In the genomic region with DNA sequence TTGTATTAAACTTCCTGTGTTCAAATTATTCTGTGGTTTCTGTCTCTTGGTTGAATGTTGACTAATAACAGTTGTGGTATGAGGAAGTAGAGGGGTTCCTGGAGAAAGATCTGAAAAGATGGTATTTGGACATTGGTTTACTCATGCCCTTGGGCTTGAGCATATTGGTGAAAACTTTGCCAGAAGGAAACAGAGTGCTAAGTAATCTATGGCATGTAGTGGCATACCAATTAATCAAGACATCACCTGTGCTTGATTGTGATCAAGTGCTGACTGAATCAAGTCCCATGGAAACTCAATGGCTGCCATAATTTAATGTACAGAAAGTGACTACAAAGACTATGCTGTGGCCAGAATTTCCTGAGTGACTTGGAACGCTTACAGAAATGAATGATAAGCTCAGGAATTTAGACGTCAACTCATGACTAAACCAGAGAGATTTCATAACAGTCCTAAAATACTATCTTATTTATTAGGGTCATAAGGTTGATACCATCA, we compare ENCODE assay signal across 13 cellular contexts.
DNase-seq lines count a peak whose midpoint lies in the region; ATAC-seq, FAIRE-seq and TF ChIP-seq lines count a peak whose summit lies in the region.
"Had no signal": no experiment of that assay in that cellular context is flagged by ENCODE, and none has a peak within 500 bp of the region (broad histone marks: within the 10 kb centered on the region; RNA-seq: fewer than 3 reads in every experiment).

No MANE protein-coding gene starts in this region.

- BruUV-seq in mammary epithelial cell (replicated peaks; lab: Mats Ljungman, UMichigan), result no TSS peak

- peak overlapping the region; percentile 36 for H3K27ac Mint-ChIP-seq in mesothelial cell of epicardium
- H3K27ac Mint-ChIP-seq: naive B cell had no signal

- peak overlapping the region; percentile 71 for H3K27ac ChIP-seq in mammary epithelial cell (ENCODE audit: insufficient read depth, low read depth, low read length)

- CTCF ChIA-PET in mammary epithelial cell (lab: Charles Lee; ENCODE audit: low non-redundant PET), result no interaction called here

- no peak overlapping the region for H3K4me3 ChIP-seq in mammary epithelial cell (replicated peaks in 1 of 3; ENCODE audit: insufficient read depth in 1 of 3, low read depth in 2 of 3, low read length in 3 of 3)

- H4K20me1 ChIP-seq in mammary epithelial cell (ENCODE audit: insufficient read depth, low read length), result no peaks in the 10 kb centered on the region

- H3K4me2 ChIP-seq in mammary epithelial cell (ENCODE audit: insufficient read depth, low read depth, low read length), result peak overlapping the region; percentile 49

- H3K36me3 Mint-ChIP-seq in mesothelial cell of epicardium, result no peaks in the 10 kb centered on the region
- H3K36me3 Mint-ChIP-seq: naive B cell had no signal

- no peaks in the 10 kb centered on the region for H3K79me2 ChIP-seq in mammary epithelial cell (ENCODE audit: insufficient read depth, low read length)

- no peaks in the 10 kb centered on the region for H3K27me3 ChIP-seq in mammary epithelial cell (ENCODE audit: insufficient read depth, low read length)

- peaks cover 5% of the 10 kb centered on the region for H3K9me3 Mint-ChIP-seq in mesothelial cell of epicardium

- dilution Hi-C loops in mammary epithelial cell (cut with HindIII; ENCODE audit: low sequenced_read_pairs), result no loop called here

- WGBS in mammary epithelial cell (ENCODE audit: low coverage, missing lambda C conversion rate), result 4% methylated on average over 2 of the region's 2 CpGs

- no peak overlapping the region for H3K9ac ChIP-seq in mammary epithelial cell (ENCODE audit: insufficient read depth, low read length)

- no peaks in the 10 kb centered on the region for H3K9me3 ChIP-seq in mammary epithelial cell (replicated peaks; ENCODE audit: insufficient read depth, low read length)

- in situ Hi-C loops in Caki2 (cut with HindIII; ENCODE audit: low pct_unique_long_range_greater_than_20kb, low sequenced_read_pairs), result no loop called here
- in situ Hi-C loops in mammary epithelial cell (cut with MboI; ENCODE audit: low sequenced_read_pairs in 2 of 2), result no loop called here

- TF ChIP-seq CTCF in mammary epithelial cell (conservative IDR thresholded peaks at IDR 0.05 in 1 of 2, IDR thresholded peaks at IDR 0.05 in 1 of 2; ENCODE audit: extremely low read depth in 1 of 2, insufficient read depth in 1 of 2, low read depth in 1 of 2, low read length in 2 of 2) (no peak), mesothelial cell of epicardium (IDR thresholded peaks at IDR 0.05; ENCODE audit: unreplicated experiment) (no peak)

- ATAC-seq in HG02981 (IDR thresholded peaks at IDR 0.05; ENCODE audit: unreplicated experiment), result no peak

- DNase-seq in Caki2 (ENCODE audit: low read depth), result peak; percentile 45
- peak; percentile 92 for DNase-seq in M059J (ENCODE audit: low read depth)
- DNase-seq in mammary epithelial cell, result peak; percentile 90
- no peak for DNase-seq in mesothelial cell of epicardium (ENCODE audit: low spot score in 2 of 2, unreplicated experiment in 2 of 2)
- DNase-seq in NOMO-1 treated with dmso at 0.1 percent for 144 hours (lab: John Stamatoyannopoulos, UW; ENCODE audit: unreplicated experiment), result no peak
- no peak for DNase-seq in C1 segment of cervical spinal cord (lab: John Stamatoyannopoulos, UW)
- no peak for DNase-seq in frontal cortex (ENCODE audit: low spot score in 2 of 2)
- DNase-seq: activated CD4-positive, alpha-beta T cell treated with anti-CD3 and anti-CD28 coated beads for 1 hour; activated gamma-delta T cell; naive B cell; SHP77; stimulated activated CD4-positive, alpha-beta T cell treated with anti-CD3 and anti-CD28 coated beads, Interleukin-12 subunit alpha, Interleukin-12 subunit beta, amount 100 ng/mL, for 4 hours had no signal

- H3K36me3 ChIP-seq in mammary epithelial cell (ENCODE audit: insufficient read depth, low read length), result no peaks in the 10 kb centered on the region

- H3K4me3 Mint-ChIP-seq in mesothelial cell of epicardium, result no peak overlapping the region
- H3K4me3 Mint-ChIP-seq: naive B cell had no signal

- peak overlapping the region; percentile 70 for H2AFZ ChIP-seq in mammary epithelial cell (ENCODE audit: low read depth, low read length)

- no peaks in the 10 kb centered on the region for H3K27me3 Mint-ChIP-seq in mesothelial cell of epicardium (ENCODE audit: low read depth)
- H3K27me3 Mint-ChIP-seq: naive B cell had no signal

- intact Hi-C loops in mammary epithelial cell (cut with micrococcal nuclease), result no loop called here

- peaks cover 7% of the 10 kb centered on the region for H3K4me1 ChIP-seq in mammary epithelial cell (ENCODE audit: insufficient read depth, low read length)

- peaks cover 5% of the 10 kb centered on the region for H3K4me1 Mint-ChIP-seq in mesothelial cell of epicardium
- H3K4me1 Mint-ChIP-seq: naive B cell had no signal

- FAIRE-seq in frontal cortex (lab: Jason Lieb, UNC), result no peak

Comparison
In these comparisons a context has a peak if more than half of its experiments do, and no peak if none do; other contexts are left out.
1. DNase-seq: peak in Caki2 (single experiment), M059J (single experiment) and mammary epithelial cell (single experiment); none in mesothelial cell of epicardium (0 of 2), NOMO-1 treated with dmso at 0.1 percent for 144 hours (single experiment), C1 segment of cervical spinal cord (0 of 14) and frontal cortex (0 of 2).